In the genomic region with DNA sequence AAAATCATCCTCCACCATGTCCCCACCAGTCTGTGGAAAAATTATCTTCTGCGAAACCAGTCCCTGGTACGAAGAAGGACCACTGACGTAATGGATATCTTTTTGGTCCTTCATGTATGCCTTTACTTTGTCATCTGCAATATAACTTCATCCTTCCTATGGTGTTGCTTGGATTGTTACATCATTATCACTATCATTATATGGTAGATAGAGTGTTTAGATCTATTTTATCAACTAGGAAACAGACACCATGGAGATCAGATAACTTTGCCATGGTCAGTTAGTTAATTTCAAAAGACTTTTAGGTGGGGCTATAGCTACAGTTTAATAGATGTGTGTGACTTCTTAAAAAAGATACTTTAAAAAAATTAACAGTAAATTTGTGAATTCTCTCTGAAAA, we compare ENCODE assay signal across 26 cellular contexts.
"Had no signal": no experiment of that assay in that cellular context is flagged by ENCODE, and none has a peak within 500 bp of the region (broad histone marks: within the 10 kb centered on the region; RNA-seq: fewer than 3 reads in every experiment).

No MANE protein-coding gene starts in this region.

- ATAC-seq: esophagus mucosa; gastrocnemius medialis; heart left ventricle; left cardiac atrium; left lung; naive thymus-derived CD8-positive, alpha-beta T cell; psoas muscle; right cardiac atrium; stimulated activated memory B cell treated with anti-CD40 and anti-IgM and Interleukin-4, amounts not matched to agents 10 μg/mL and 1 μg/mL and 100 μg/mL, for 72 hours; stimulated activated naive CD8-positive, alpha-beta T cell treated with anti-CD3 and anti-CD28 coated beads, Interleukin-15, Interleukin-2, amounts not matched to agents 100 U/mL and 50 U/mL, for 24 hours had no signal

- H3K4me3 ChIP-seq: dorsolateral prefrontal cortex, gastrocnemius medialis, heart left ventricle, hepatocyte, left lung, psoas muscle, skin epidermis, spleen, testis, tibial artery had no signal

- H3K4me1 ChIP-seq: gastrocnemius medialis, heart left ventricle, left lung, psoas muscle, spleen, testis, tibial artery had no signal

- H3K27me3 Mint-ChIP-seq: naive thymus-derived CD8-positive, alpha-beta T cell; stimulated activated memory B cell treated with anti-CD40 and anti-IgM and Interleukin-4, amounts not matched to agents 10 μg/mL and 1 μg/mL and 100 μg/mL, for 72 hours; type B pancreatic cell had no signal

- H3K9me3 Mint-ChIP-seq: naive thymus-derived CD8-positive, alpha-beta T cell; nephron progenitor cell; stimulated activated memory B cell treated with anti-CD40 and anti-IgM and Interleukin-4, amounts not matched to agents 10 μg/mL and 1 μg/mL and 100 μg/mL, for 72 hours; type B pancreatic cell had no signal

- H3K27me3 ChIP-seq: dorsolateral prefrontal cortex, gastrocnemius medialis, heart left ventricle, hepatocyte, left lung, spleen, testis, tibial artery had no signal

- H3K9me3 ChIP-seq: gastrocnemius medialis, heart left ventricle, left lung, psoas muscle, spleen, testis, tibial artery had no signal

- H3K4me3 Mint-ChIP-seq: naive thymus-derived CD8-positive, alpha-beta T cell; nephron progenitor cell; stimulated activated memory B cell treated with anti-CD40 and anti-IgM and Interleukin-4, amounts not matched to agents 10 μg/mL and 1 μg/mL and 100 μg/mL, for 72 hours; type B pancreatic cell had no signal

- H3K4me2 ChIP-seq: hepatocyte had no signal

- H2AFZ ChIP-seq: hepatocyte had no signal

- H3K27ac Mint-ChIP-seq: naive thymus-derived CD8-positive, alpha-beta T cell; nephron progenitor cell; stimulated activated memory B cell treated with anti-CD40 and anti-IgM and Interleukin-4, amounts not matched to agents 10 μg/mL and 1 μg/mL and 100 μg/mL, for 72 hours; type B pancreatic cell had no signal

- H3K4me1 Mint-ChIP-seq: naive thymus-derived CD8-positive, alpha-beta T cell; nephron progenitor cell; stimulated activated memory B cell treated with anti-CD40 and anti-IgM and Interleukin-4, amounts not matched to agents 10 μg/mL and 1 μg/mL and 100 μg/mL, for 72 hours had no signal

- H3K79me2 ChIP-seq: hepatocyte had no signal

- H3K27ac ChIP-seq: gastrocnemius medialis, heart left ventricle, hepatocyte, left lung, psoas muscle, skin epidermis, spleen, testis, tibial artery had no signal

- DNase-seq: dorsolateral prefrontal cortex; effector CD4-positive, alpha-beta T cell; foreskin fibroblast; gastrocnemius medialis; heart left ventricle; left cardiac atrium; left lung; midbrain; naive thymus-derived CD8-positive, alpha-beta T cell; nephron progenitor cell; nucleus accumbens; psoas muscle; right cardiac atrium; spleen; stimulated activated CD4-positive, alpha-beta T cell treated with anti-CD3 and anti-CD28 coated beads, Interleukin-4, amount 100 ng/mL, for 4 hours; stimulated activated naive CD8-positive, alpha-beta T cell treated with anti-CD3 and anti-CD28 coated beads, Interleukin-15, Interleukin-2, amounts not matched to agents 100 U/mL and 50 U/mL, for 24 hours; substantia nigra; testis; tibial artery had no signal

- FAIRE-seq: colon, islet of Langerhans had no signal
